ENCODE assay signal across 18 cellular contexts in the genomic region with DNA sequence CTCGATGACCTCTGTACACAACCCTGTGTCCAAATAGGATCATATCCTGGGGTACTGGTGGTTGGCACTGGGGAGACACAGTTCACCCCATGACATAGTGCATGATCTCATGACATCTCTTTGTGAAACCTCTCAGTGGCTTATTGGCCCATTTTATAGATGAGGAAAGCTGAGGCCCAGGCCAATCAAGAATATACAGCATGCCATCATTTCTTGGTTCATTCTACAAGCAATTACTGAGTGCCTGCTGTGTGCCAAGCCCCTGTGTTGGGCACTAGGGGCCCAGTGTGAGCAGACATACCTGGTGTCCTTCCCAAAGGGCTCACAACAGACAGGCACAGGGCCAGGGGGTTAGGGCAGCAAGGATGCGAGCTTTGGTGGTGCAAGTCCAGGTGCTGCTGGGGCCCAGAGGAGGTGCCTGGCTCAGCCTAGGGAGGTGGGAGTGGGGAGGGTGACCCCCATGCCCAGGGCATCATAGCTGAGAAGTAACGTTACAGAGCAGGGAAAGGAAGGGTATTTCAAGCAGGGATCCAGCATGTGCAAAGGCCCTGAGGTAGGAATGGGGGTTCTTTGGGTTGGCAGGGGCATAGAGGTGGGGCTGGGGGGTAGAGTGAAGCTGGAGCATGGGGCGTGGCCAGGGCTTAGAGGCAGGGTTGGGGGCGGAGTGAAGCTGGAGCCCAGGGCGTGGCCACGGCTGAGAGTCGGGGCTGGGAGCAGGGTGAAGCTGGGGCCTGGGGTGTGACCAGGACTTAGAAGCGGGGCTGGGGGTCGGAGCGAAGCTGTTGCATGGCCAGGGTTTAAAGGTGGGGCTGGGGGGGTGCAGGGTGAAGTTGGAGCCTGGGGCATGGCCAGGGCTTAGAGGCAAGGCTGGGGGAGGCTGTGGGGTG. TPM values are rescaled to one million over a fixed set of nuclear protein-coding genes. Genes with fewer than 3 reads are reported as not detected.
A peak's percentile ranks its signal among the peaks of the same experiment; 100 is the strongest.
DNase-seq lines count a peak whose midpoint lies in the region; ATAC-seq and TF ChIP-seq lines count a peak whose summit lies in the region.
"Had no signal": no experiment of that assay in that cellular context is flagged by ENCODE, and none has a peak within 500 bp of the region (broad histone marks: within the 10 kb centered on the region; RNA-seq: fewer than 3 reads in every experiment).

No MANE protein-coding gene starts in this region.

- intact Hi-C loops in mucosa of descending colon (cut with DNase I, micrococcal nuclease) = no loop called here

- H3K4me1 ChIP-seq in mucosa of descending colon (ENCODE audit: low read depth) = no peaks in the 10 kb centered on the region

- H3K9me3 Mint-ChIP-seq in activated CD8-positive, alpha-beta T cell treated with anti-CD3 and anti-CD28 coated beads, Interleukin-2, amount 10 ng/mL, durations not matched to agents 7 days and 5 days (ENCODE audit: insufficient read depth) = no peaks in the 10 kb centered on the region
- H3K9me3 Mint-ChIP-seq: activated CD4-positive, alpha-beta T cell treated with anti-CD3 and anti-CD28 coated beads, Interleukin-2, amount 10 ng/mL, durations not matched to agents 24 days and 14 days; naive thymus-derived CD4-positive, alpha-beta T cell had no signal

- H3K9me3 ChIP-seq in mucosa of descending colon = no peaks in the 10 kb centered on the region
- H3K9me3 ChIP-seq: BLaER1 treated with 17β-estradiol and CSF1 and Interleukin-3, amounts not matched to agents 10 nM and 100 nM; heart left ventricle; lower lobe of right lung had no signal

- CTCF ChIA-PET in activated CD8-positive, alpha-beta T cell treated with anti-CD3 and anti-CD28 coated beads, Interleukin-2, amount 10 ng/mL, durations not matched to agents 7 days and 5 days (lab: Charles Lee) = interaction anchor here (1.3 to 1.7 kb wide), 2 partner anchors 80 to 110 kb away, joined by 4 to 5 read pairs; no protein-coding TSS in a partner anchor

- H3K36me3 Mint-ChIP-seq in activated CD8-positive, alpha-beta T cell treated with anti-CD3 and anti-CD28 coated beads, Interleukin-2, amount 10 ng/mL, durations not matched to agents 7 days and 5 days (ENCODE audit: low read depth) = peaks cover 61% of the 10 kb centered on the region

- H3K36me3 ChIP-seq in mucosa of descending colon (ENCODE audit: low read depth) = peaks cover 7% of the 10 kb centered on the region

- no peak overlapping the region for H3K4me3 ChIP-seq in mucosa of descending colon
- H3K4me3 ChIP-seq: BLaER1 treated with 17β-estradiol and CSF1 and Interleukin-3, amounts not matched to agents 10 nM and 100 nM; heart left ventricle; lower lobe of right lung had no signal

- ATAC-seq in activated CD8-positive, alpha-beta T cell treated with anti-CD3 and anti-CD28 coated beads, Interleukin-2, amount 10 ng/mL, durations not matched to agents 7 days and 5 days = peak; percentile 13
- ATAC-seq in mucosa of descending colon = peak; percentile 15

- POLR2A ChIA-PET in activated CD8-positive, alpha-beta T cell treated with anti-CD3 and anti-CD28 coated beads, Interleukin-2, amount 10 ng/mL, durations not matched to agents 7 days and 5 days (lab: Charles Lee) = no interaction called here

- TF ChIP-seq CTCF in mucosa of descending colon (IDR thresholded peaks at IDR 0.05) = no peak

- no peak overlapping the region for H3K27ac Mint-ChIP-seq in activated CD8-positive, alpha-beta T cell treated with anti-CD3 and anti-CD28 coated beads, Interleukin-2, amount 10 ng/mL, durations not matched to agents 7 days and 5 days
- H3K27ac Mint-ChIP-seq: activated CD4-positive, alpha-beta T cell treated with anti-CD3 and anti-CD28 coated beads, Interleukin-2, amount 10 ng/mL, durations not matched to agents 24 days and 14 days; naive thymus-derived CD4-positive, alpha-beta T cell had no signal

- H3K27me3 Mint-ChIP-seq in activated CD8-positive, alpha-beta T cell treated with anti-CD3 and anti-CD28 coated beads, Interleukin-2, amount 10 ng/mL, durations not matched to agents 7 days and 5 days (ENCODE audit: low read depth) = no peaks in the 10 kb centered on the region
- H3K27me3 Mint-ChIP-seq: activated CD4-positive, alpha-beta T cell treated with anti-CD3 and anti-CD28 coated beads, Interleukin-2, amount 10 ng/mL, durations not matched to agents 24 days and 14 days; naive thymus-derived CD4-positive, alpha-beta T cell had no signal

- no peak overlapping the region for H3K4me3 Mint-ChIP-seq in activated CD8-positive, alpha-beta T cell treated with anti-CD3 and anti-CD28 coated beads, Interleukin-2, amount 10 ng/mL, durations not matched to agents 7 days and 5 days
- H3K4me3 Mint-ChIP-seq: activated CD4-positive, alpha-beta T cell treated with anti-CD3 and anti-CD28 coated beads, Interleukin-2, amount 10 ng/mL, durations not matched to agents 24 days and 14 days; naive thymus-derived CD4-positive, alpha-beta T cell had no signal

- H3K4me1 Mint-ChIP-seq in activated CD8-positive, alpha-beta T cell treated with anti-CD3 and anti-CD28 coated beads, Interleukin-2, amount 10 ng/mL, durations not matched to agents 7 days and 5 days (ENCODE audit: low read depth) = peaks cover 11% of the 10 kb centered on the region

- DNase-seq in DMS 273 (lab: John Stamatoyannopoulos, UW; ENCODE audit: unreplicated experiment) (peak; percentile 44), DMS 273 treated with DMSO at 0.1 percent for 48 hours (lab: John Stamatoyannopoulos, UW) (no peak), HUDEP-2 (lab: John Stamatoyannopoulos, UW; ENCODE audit: unreplicated experiment in 76 of 76) (peak in 57 of 76 experiments; percentile 29 to 88 (median 74)), mucosa of descending colon (peak in 1 of 3 donors; percentile 45), NCI-H187 (lab: John Stamatoyannopoulos, UW) (no peak), NCI-H345 treated with DMSO at 0.1 percent for 48 hours (lab: John Stamatoyannopoulos, UW; ENCODE audit: unreplicated experiment) (no peak), HK-2 (ENCODE audit: unreplicated experiment) (no peak)
- no peak for DNase-seq in activated CD8-positive, alpha-beta T cell treated with anti-CD3 and anti-CD28 coated beads, Interleukin-2, amount 10 ng/mL, durations not matched to agents 7 days and 5 days
- DNase-seq: activated gamma-delta T cell; central memory CD4-positive, alpha-beta T cell; heart left ventricle; naive thymus-derived CD4-positive, alpha-beta T cell; NCI-H2171; stimulated activated CD4-positive, alpha-beta T cell treated with anti-CD3 and anti-CD28 coated beads, Interleukin-4, amount 100 ng/mL, for 24 hours; T1000 had no signal

RNA-seq across cellular contexts. Expression of gene COLGALT1, which starts 20.7 kb away (rescaled TPM):
- 10 to 100 TPM; 74.6 to 75.0 TPM for total RNA-seq in activated CD8-positive, alpha-beta T cell treated with anti-CD3 and anti-CD28 coated beads, Interleukin-2, amount 10 ng/mL, durations not matched to agents 7 days and 5 days
- total RNA-seq in mucosa of descending colon = 10 to 100 TPM; 50.1 to 71.0 (median 50.8) TPM

Comparison
In these comparisons a context has a peak if more than half of its experiments do, and no peak if none do; other contexts are left out.
1. DNase-seq: peak in DMS 273 (single experiment) and HUDEP-2 (57 of 76); none in DMS 273 treated with DMSO at 0.1 percent for 48 hours (single experiment), activated CD8-positive, alpha-beta T cell treated with anti-CD3 and anti-CD28 coated beads, Interleukin-2, amount 10 ng/mL, durations not matched to agents 7 days and 5 days (single experiment), NCI-H187 (0 of 2), NCI-H345 treated with DMSO at 0.1 percent for 48 hours (single experiment) and HK-2 (single experiment).